Comparison of ENCODE assay signal across 8 cellular contexts in the genomic region with DNA sequence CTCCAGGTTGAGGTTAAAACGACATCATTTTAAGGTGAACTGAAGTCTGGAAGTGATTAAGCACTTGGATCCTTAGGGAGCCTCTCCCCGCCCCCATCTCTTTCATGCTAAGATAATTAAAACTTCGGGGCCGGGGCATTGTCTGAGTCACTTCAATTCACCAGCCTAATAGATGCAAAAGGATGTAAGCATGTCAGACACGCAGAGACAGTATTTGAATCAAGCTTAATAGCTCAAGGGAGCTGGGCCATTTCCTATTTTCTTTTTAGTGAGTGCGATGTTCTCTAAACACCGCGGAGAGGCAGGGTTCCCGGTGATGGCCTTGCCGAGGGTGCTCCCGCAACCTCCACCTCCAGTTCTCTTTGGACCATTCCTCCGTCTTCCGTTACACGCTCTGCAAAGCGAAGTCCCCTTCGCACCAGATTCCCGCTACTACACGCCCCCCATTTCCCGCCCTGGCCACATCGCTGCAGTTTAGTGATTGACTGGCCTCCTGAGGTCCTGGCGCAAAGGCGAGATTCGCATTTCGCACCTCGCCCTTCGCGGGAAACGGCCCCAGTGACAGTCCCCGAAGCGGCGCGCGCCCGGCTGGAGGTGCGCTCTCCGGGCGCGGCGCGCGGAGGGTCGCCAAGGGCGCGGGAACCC. TPM values are rescaled to one million over a fixed set of nuclear protein-coding genes. Genes with fewer than 3 reads are reported as not detected.
DNase-seq lines count a peak whose midpoint lies in the region; ATAC-seq and TF ChIP-seq lines count a peak whose summit lies in the region.

No MANE protein-coding gene starts in this region.

- intact Hi-C loops in breast epithelium (cut with DNase I; ENCODE audit: low total_unique reads): no loop called here
- intact Hi-C loops in MCF 10A (cut with micrococcal nuclease): no loop called here
- intact Hi-C loops in activated naive CD4-positive, alpha-beta T cell treated with anti-CD3 and anti-CD28 coated beads for 36 hours (cut with micrococcal nuclease): loop anchor here (1.0 to 10.0 kb wide), 7 partner anchors 12 to 990 kb away; a partner anchor contains a TSS
- intact Hi-C loops in lower leg skin (cut with DNase I; ENCODE audit: low total_unique reads): no loop called here

- peaks cover 8% of the 10 kb centered on the region for H3K9me3 Mint-ChIP-seq in MCF 10A (ENCODE audit: unreplicated experiment)
- no peaks in the 10 kb centered on the region for H3K9me3 Mint-ChIP-seq in activated naive CD4-positive, alpha-beta T cell treated with anti-CD3 and anti-CD28 coated beads for 36 hours

- DNase-seq in breast epithelium (ENCODE audit: low spot score in 2 of 2): no peak
- DNase-seq in MCF 10A (ENCODE audit: unreplicated experiment): no peak
- DNase-seq in activated naive CD4-positive, alpha-beta T cell treated with anti-CD3 and anti-CD28 coated beads for 36 hours: peak; percentile 76
- DNase-seq in lower leg skin (ENCODE audit: low spot score in 2 of 2): no peak
- no peak for DNase-seq in upper lobe of left lung
- no peak for DNase-seq in activated gamma-delta T cell (lab: John Stamatoyannopoulos, UW)
- DNase-seq in mesenteric fat pad (ENCODE audit: low spot score): no peak

- H3K4me3 ChIP-seq in breast epithelium (peak overlapping the region; percentile 43 to 71 (median 69)), lower leg skin (ENCODE audit: low read depth, poor library complexity, severe bottlenecking) (peak overlapping the region; percentile 39), upper lobe of left lung (peak overlapping the region in 3 of 4 donors; percentile 43 to 58 (median 50))

- H3K27ac ChIP-seq in breast epithelium (no peak overlapping the region), upper lobe of left lung (peak overlapping the region in 2 of 4 donors; percentile 36 to 44)

- H3K27me3 ChIP-seq in breast epithelium: peaks cover 11 to 79% of the 10 kb centered on the region in 2 donors
- peaks cover 0 to 44% (median 24%) of the 10 kb centered on the region in 4 donors for H3K27me3 ChIP-seq in upper lobe of left lung

- TF ChIP-seq CTCF in breast epithelium (IDR thresholded peaks at IDR 0.05) (no peak), MCF 10A (IDR thresholded peaks at IDR 0.05; ENCODE audit: unreplicated experiment) (no peak), lower leg skin (IDR thresholded peaks at IDR 0.05) (no peak), upper lobe of left lung (IDR thresholded peaks at IDR 0.05) (no peak)

- H3K9me3 ChIP-seq in breast epithelium (no peaks in the 10 kb centered on the region), upper lobe of left lung (no peaks in the 10 kb centered on the region)

- CTCF ChIA-PET in MCF 10A (lab: Yijun Ruan, JAX): interaction anchor here (0.5 kb wide), 1 partner anchor 127 kb away, joined by 3 read pairs; no protein-coding TSS in a partner anchor
- CTCF ChIA-PET in activated naive CD4-positive, alpha-beta T cell treated with anti-CD3 and anti-CD28 coated beads for 36 hours (lab: Charles Lee): interaction anchor here (0.9 to 4.5 kb wide), 15 partner anchors 12 to 203 kb away, joined by 3 to 20 read pairs (median 4); no protein-coding TSS in a partner anchor

- POLR2A ChIA-PET in MCF 10A (lab: Yijun Ruan, JAX): no interaction called here

- no peak overlapping the region for H3K27ac Mint-ChIP-seq in MCF 10A (ENCODE audit: low read depth, unreplicated experiment)
- H3K27ac Mint-ChIP-seq in activated naive CD4-positive, alpha-beta T cell treated with anti-CD3 and anti-CD28 coated beads for 36 hours: peak overlapping the region; percentile 95

- peaks cover 12% of the 10 kb centered on the region for H3K27me3 Mint-ChIP-seq in MCF 10A (ENCODE audit: insufficient read depth, unreplicated experiment)
- peaks cover 4% of the 10 kb centered on the region for H3K27me3 Mint-ChIP-seq in activated naive CD4-positive, alpha-beta T cell treated with anti-CD3 and anti-CD28 coated beads for 36 hours (ENCODE audit: low read depth)

- no TSS peak for BruUV-seq in MCF 10A (replicated peaks; lab: Mats Ljungman, UMichigan)

- no peaks in the 10 kb centered on the region for H3K36me3 Mint-ChIP-seq in MCF 10A (ENCODE audit: insufficient read depth, unreplicated experiment)
- H3K36me3 Mint-ChIP-seq in activated naive CD4-positive, alpha-beta T cell treated with anti-CD3 and anti-CD28 coated beads for 36 hours (ENCODE audit: low read depth): peaks cover 41% of the 10 kb centered on the region

- peaks cover 23% of the 10 kb centered on the region for H3K4me1 Mint-ChIP-seq in MCF 10A (ENCODE audit: insufficient read depth, unreplicated experiment)
- H3K4me1 Mint-ChIP-seq in activated naive CD4-positive, alpha-beta T cell treated with anti-CD3 and anti-CD28 coated beads for 36 hours (ENCODE audit: low read depth): peaks cover 41% of the 10 kb centered on the region

- TF ChIP-seq POLR2A in breast epithelium (IDR thresholded peaks at IDR 0.05): no peak
- no peak for TF ChIP-seq POLR2A in lower leg skin (IDR thresholded peaks at IDR 0.05)
- no peak for TF ChIP-seq POLR2A in upper lobe of left lung (IDR thresholded peaks at IDR 0.05)

- H3K4me1 ChIP-seq in breast epithelium (peaks cover 6 to 9% of the 10 kb centered on the region in 2 donors), upper lobe of left lung (peaks cover 27 to 33% (median 32%) of the 10 kb centered on the region in 4 donors)

- H3K36me3 ChIP-seq in breast epithelium (no peaks in the 10 kb centered on the region), upper lobe of left lung (no peaks in the 10 kb centered on the region)

- H3K4me3 Mint-ChIP-seq in MCF 10A (ENCODE audit: unreplicated experiment): no peak overlapping the region
- H3K4me3 Mint-ChIP-seq in activated naive CD4-positive, alpha-beta T cell treated with anti-CD3 and anti-CD28 coated beads for 36 hours: peak overlapping the region; percentile 93

- ATAC-seq in HG03108 (IDR thresholded peaks at IDR 0.05; ENCODE audit: unreplicated experiment) (peak; percentile 19), upper lobe of left lung (ENCODE audit: low FRiP score in 2 of 2) (no peak)

- WGBS in lower leg skin, 2 donors: 1 to 2% methylated on average over 23 to 43 of the region's 44 CpGs
- 4% methylated on average over 11 to 42 of the region's 44 CpGs for WGBS in upper lobe of left lung, 2 donors

- no peak for TF ChIP-seq EP300 in upper lobe of left lung (IDR thresholded peaks at IDR 0.05)

RNA-seq across cellular contexts. Expression of a gene that starts 0.5 kb away (rescaled TPM):
- total RNA-seq in breast epithelium (10 to 100 TPM in 2 of 3 donors, 1 to 10 TPM in 1; 9.1 to 25.2 (median 13.0) TPM), MCF 10A (2022) (not detected in 2 replicates), lower leg skin (10 to 100 TPM in 1 of 4 donors, 1 to 10 TPM in 3; 6.6 to 21.2 (median 8.8) TPM), upper lobe of left lung (10 to 100 TPM in 1 of 6 donors, 1 to 10 TPM in 5; 1.6 to 10.5 (median 5.9) TPM), mesenteric fat pad (6.3 TPM)
- 100 to 1,000 TPM; 500 to 504 TPM for total RNA-seq in activated naive CD4-positive, alpha-beta T cell treated with anti-CD3 and anti-CD28 coated beads for 36 hours

Comparison
In these comparisons a context has a peak if more than half of its experiments do, and no peak if none do; other contexts are left out.
1. RNA of a gene that starts 0.5 kb away (total RNA-seq): 500 to 504 TPM in activated naive CD4-positive, alpha-beta T cell treated with anti-CD3 and anti-CD28 coated beads for 36 hours; 9.1 to 25.2 TPM in breast epithelium, 6.6 to 21.2 TPM in lower leg skin, 1.6 to 10.5 TPM in upper lobe of left lung, 6.3 TPM in mesenteric fat pad (single experiment) and not detected in MCF 10A; every median in the first group is over 10 times any median in the second.
2. Peak in every context shown above with its lines, with median percentiles within 50 percentile points of each other: H3K4me3 ChIP-seq.